In the genomic region with DNA sequence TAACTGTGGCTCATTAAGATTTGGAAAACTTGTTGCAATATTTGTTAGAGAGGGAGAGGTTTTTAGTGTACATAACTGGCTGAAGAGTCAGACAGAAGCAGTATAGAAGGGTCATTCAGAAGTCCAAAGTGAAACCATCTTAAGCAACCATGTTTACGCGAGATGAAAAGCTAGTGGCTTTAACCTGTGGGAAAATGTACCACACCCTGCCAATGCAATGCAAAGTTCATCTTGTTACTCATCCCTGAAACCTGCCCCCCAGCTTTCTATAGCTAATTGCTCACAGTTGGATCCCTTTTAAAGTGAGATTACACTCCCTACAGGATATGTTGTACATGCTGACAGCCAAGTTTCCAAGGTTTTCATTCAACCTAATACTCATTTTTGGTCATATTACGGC, we compare ENCODE assay signal across 15 cellular contexts.
DNase-seq lines count a peak whose midpoint lies in the region; ATAC-seq and TF ChIP-seq lines count a peak whose summit lies in the region.
"Had no signal": no experiment of that assay in that cellular context is flagged by ENCODE, and none has a peak within 500 bp of the region (broad histone marks: within the 10 kb centered on the region; RNA-seq: fewer than 3 reads in every experiment).

No MANE protein-coding gene starts in this region.

- intact Hi-C loops in upper lobe of right lung (cut with DNase I), result no loop called here

- H3K9me3 ChIP-seq in upper lobe of right lung, result no peaks in the 10 kb centered on the region
- H3K9me3 ChIP-seq: psoas muscle had no signal

- peak; percentile 14 for DNase-seq in NCI-H345 (lab: John Stamatoyannopoulos, UW)
- no peak for DNase-seq in NCI-H345 treated with DMSO at 0.1 percent for 48 hours (lab: John Stamatoyannopoulos, UW; ENCODE audit: unreplicated experiment)
- peak; percentile 42 for DNase-seq in SK-MEL-5 (ENCODE audit: low read depth, low spot score)
- DNase-seq in foreskin keratinocyte, result peak; percentile 89 to 97
- no peak for DNase-seq in upper lobe of right lung
- no peak for DNase-seq in NCI-H2029 (lab: John Stamatoyannopoulos, UW)
- no peak for DNase-seq in effector CD8-positive, alpha-beta T cell (lab: John Stamatoyannopoulos, UW)
- DNase-seq: ACHN; activated CD8-positive, alpha-beta T cell treated with anti-CD3 and anti-CD28 coated beads, Interleukin-2, amount 10 ng/mL, durations not matched to agents 7 days and 5 days; activated naive CD4-positive, alpha-beta T cell treated with anti-CD3 and anti-CD28 coated beads, Interleukin-2, amount 10 ng/mL, durations not matched to agents 7 days and 5 days; heart right ventricle; midbrain; OCI-M1; psoas muscle had no signal

- ATAC-seq in foreskin keratinocyte (peak; percentile 99), upper lobe of right lung (peak; percentile 65), GM21381 (IDR thresholded peaks at IDR 0.05; ENCODE audit: unreplicated experiment) (no peak)
- ATAC-seq: activated CD8-positive, alpha-beta T cell treated with anti-CD3 and anti-CD28 coated beads, Interleukin-2, amount 10 ng/mL, durations not matched to agents 7 days and 5 days; heart right ventricle; psoas muscle had no signal

- peak; percentile 71 for TF ChIP-seq CTCF in foreskin keratinocyte (conservative IDR thresholded peaks at IDR 0.05)
- no peak for TF ChIP-seq CTCF in upper lobe of right lung (IDR thresholded peaks at IDR 0.05)

- no peaks in the 10 kb centered on the region for H3K36me3 ChIP-seq in upper lobe of right lung
- H3K36me3 ChIP-seq: heart right ventricle had no signal

- H3K4me1 ChIP-seq in foreskin keratinocyte (peaks cover 15% of the 10 kb centered on the region), upper lobe of right lung (peaks cover 8% of the 10 kb centered on the region)

- H3K27me3 ChIP-seq in foreskin keratinocyte (no peaks in the 10 kb centered on the region), upper lobe of right lung (no peaks in the 10 kb centered on the region)
- H3K27me3 ChIP-seq: heart right ventricle had no signal

- in situ Hi-C loops in SK-MEL-5 (cut with HindIII; ENCODE audit: low pct_unique_long_range_greater_than_20kb, low sequenced_read_pairs), result no loop called here

- H3K27ac ChIP-seq in foreskin keratinocyte, result peak overlapping the region; percentile 97
- H3K27ac ChIP-seq in upper lobe of right lung, result peak overlapping the region; percentile 0
- H3K27ac ChIP-seq: heart right ventricle, psoas muscle had no signal

- no peak overlapping the region for H3K4me3 ChIP-seq in upper lobe of right lung
- H3K4me3 ChIP-seq: heart right ventricle, psoas muscle had no signal

Comparison
In these comparisons a context has a peak if more than half of its experiments do, and no peak if none do; other contexts are left out.
1. DNase-seq: peak in NCI-H345 (single experiment), SK-MEL-5 (single experiment) and foreskin keratinocyte (2 of 2); none in NCI-H345 treated with DMSO at 0.1 percent for 48 hours (single experiment), upper lobe of right lung (single experiment), NCI-H2029 (single experiment) and effector CD8-positive, alpha-beta T cell (single experiment).